In the genomic region with DNA sequence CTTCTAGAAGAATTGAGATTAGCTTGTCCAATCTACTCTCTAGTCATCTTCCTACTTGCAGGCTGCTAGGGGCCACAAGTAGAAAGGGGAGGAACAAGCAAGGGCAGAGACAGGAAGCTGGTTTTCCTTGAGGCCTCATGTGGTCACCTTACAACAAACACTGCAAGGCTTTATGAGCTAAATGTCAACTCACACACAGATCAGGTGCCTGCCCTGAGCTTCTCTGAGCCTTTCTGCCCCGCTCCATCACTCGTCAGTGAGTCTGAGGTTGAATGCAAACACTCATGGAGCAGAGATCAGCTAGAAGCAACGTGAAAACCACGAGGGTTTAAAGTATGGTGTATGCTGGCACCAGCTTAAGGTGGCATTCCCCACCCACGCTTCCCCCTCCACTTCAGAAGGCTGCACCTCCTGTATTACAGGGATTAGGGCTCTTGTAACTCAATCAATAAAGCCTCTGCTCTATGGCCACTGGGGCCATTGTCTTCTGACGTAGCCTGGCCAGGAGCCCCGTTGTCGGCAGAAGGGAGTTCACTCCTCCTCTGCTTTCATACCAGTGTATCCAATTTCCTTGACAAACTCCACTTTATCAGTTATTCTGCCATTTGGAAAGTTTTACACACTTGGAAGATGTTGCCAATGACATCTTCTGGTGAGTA, we compare ENCODE assay signal across 11 cellular contexts. TPM values are rescaled to one million over a fixed set of nuclear protein-coding genes. Genes with fewer than 3 reads are reported as not detected.
A peak's percentile ranks its signal among the peaks of the same experiment; 100 is the strongest.
DNase-seq lines count a peak whose midpoint lies in the region; ATAC-seq and TF ChIP-seq lines count a peak whose summit lies in the region.
"Had no signal": no experiment of that assay in that cellular context is flagged by ENCODE, and none has a peak within 500 bp of the region (broad histone marks: within the 10 kb centered on the region; RNA-seq: fewer than 3 reads in every experiment).

No MANE protein-coding gene starts in this region.

- peak; percentile 78 for ATAC-seq in HG03469 (IDR thresholded peaks at IDR 0.05; ENCODE audit: unreplicated experiment)
- ATAC-seq in stimulated activated effector memory CD8-positive, alpha-beta T cell treated with anti-CD3 and anti-CD28 coated beads, Interleukin-12 subunit alpha, Interleukin-12 subunit beta, amount 100 ng/mL, for 72 hours = peak; percentile 60
- ATAC-seq: foreskin keratinocyte had no signal

- H3K4me3 ChIP-seq in WERI-Rb-1 (ENCODE audit: low read depth, low read length) (no peak overlapping the region), H7 (ENCODE audit: insufficient read depth, low read depth, low read length) (no peak overlapping the region)
- H3K4me3 ChIP-seq: vagina had no signal

- H3K27ac Mint-ChIP-seq in activated CD4-positive, alpha-beta T cell treated with anti-CD3 and anti-CD28 coated beads, Interleukin-2, amount 10 ng/mL, durations not matched to agents 7 days and 5 days = peak overlapping the region; percentile 69
- H3K27ac Mint-ChIP-seq in stimulated activated effector memory CD8-positive, alpha-beta T cell treated with anti-CD3 and anti-CD28 coated beads, Interleukin-12 subunit alpha, Interleukin-12 subunit beta, amount 100 ng/mL, for 72 hours = no peak overlapping the region

- H3K36me3 Mint-ChIP-seq in activated CD4-positive, alpha-beta T cell treated with anti-CD3 and anti-CD28 coated beads, Interleukin-2, amount 10 ng/mL, durations not matched to agents 7 days and 5 days (ENCODE audit: low read depth) = no peaks in the 10 kb centered on the region
- no peaks in the 10 kb centered on the region for H3K36me3 Mint-ChIP-seq in stimulated activated effector memory CD8-positive, alpha-beta T cell treated with anti-CD3 and anti-CD28 coated beads, Interleukin-12 subunit alpha, Interleukin-12 subunit beta, amount 100 ng/mL, for 72 hours

- DNase-seq in activated CD4-positive, alpha-beta T cell treated with anti-CD3 and anti-CD28 coated beads, Interleukin-2, amount 10 ng/mL, durations not matched to agents 7 days and 5 days = peak; percentile 34
- DNase-seq in activated CD4-positive, alpha-beta T cell treated with anti-CD3 and anti-CD28 coated beads for 1 hour = no peak
- DNase-seq in WERI-Rb-1 (peak; percentile 29), SHP77 (lab: John Stamatoyannopoulos, UW) (no peak), H7 (no peak), NCI-H774 (lab: John Stamatoyannopoulos, UW) (no peak)
- no peak for DNase-seq in stimulated activated effector memory CD8-positive, alpha-beta T cell treated with anti-CD3 and anti-CD28 coated beads, Interleukin-12 subunit alpha, Interleukin-12 subunit beta, amount 100 ng/mL, for 72 hours (ENCODE audit: low spot score in 2 of 2)
- DNase-seq: foreskin keratinocyte, NCI-H2107 had no signal

- H3K36me3 ChIP-seq in WERI-Rb-1 = no peaks in the 10 kb centered on the region
- no peaks in the 10 kb centered on the region for H3K36me3 ChIP-seq in H7 (replicated peaks; ENCODE audit: control insufficient read depth, insufficient read depth, low read length)
- H3K36me3 ChIP-seq: vagina had no signal

- no peak overlapping the region for H3K27ac ChIP-seq in WERI-Rb-1
- H3K27ac ChIP-seq: foreskin keratinocyte, vagina had no signal

- no peaks in the 10 kb centered on the region for H3K27me3 Mint-ChIP-seq in activated CD4-positive, alpha-beta T cell treated with anti-CD3 and anti-CD28 coated beads, Interleukin-2, amount 10 ng/mL, durations not matched to agents 7 days and 5 days

- POLR2A ChIA-PET in activated CD4-positive, alpha-beta T cell treated with anti-CD3 and anti-CD28 coated beads, Interleukin-2, amount 10 ng/mL, durations not matched to agents 7 days and 5 days (lab: Charles Lee) = no interaction called here

- H3K9me3 Mint-ChIP-seq in activated CD4-positive, alpha-beta T cell treated with anti-CD3 and anti-CD28 coated beads, Interleukin-2, amount 10 ng/mL, durations not matched to agents 7 days and 5 days = no peaks in the 10 kb centered on the region
- no peaks in the 10 kb centered on the region for H3K9me3 Mint-ChIP-seq in stimulated activated effector memory CD8-positive, alpha-beta T cell treated with anti-CD3 and anti-CD28 coated beads, Interleukin-12 subunit alpha, Interleukin-12 subunit beta, amount 100 ng/mL, for 72 hours

- no peak overlapping the region for H3K4me3 Mint-ChIP-seq in activated CD4-positive, alpha-beta T cell treated with anti-CD3 and anti-CD28 coated beads, Interleukin-2, amount 10 ng/mL, durations not matched to agents 7 days and 5 days
- no peak overlapping the region for H3K4me3 Mint-ChIP-seq in stimulated activated effector memory CD8-positive, alpha-beta T cell treated with anti-CD3 and anti-CD28 coated beads, Interleukin-12 subunit alpha, Interleukin-12 subunit beta, amount 100 ng/mL, for 72 hours

- peaks cover 2% of the 10 kb centered on the region for H3K9me3 ChIP-seq in WERI-Rb-1 (ENCODE audit: severe bottlenecking)
- H3K9me3 ChIP-seq: vagina had no signal

- CTCF ChIA-PET in activated CD4-positive, alpha-beta T cell treated with anti-CD3 and anti-CD28 coated beads, Interleukin-2, amount 10 ng/mL, durations not matched to agents 7 days and 5 days (lab: Charles Lee) = interaction anchor here (0.5 kb wide), 1 partner anchor 9 kb away, joined by 4 read pairs; no protein-coding TSS in a partner anchor

- TF ChIP-seq CTCF in WERI-Rb-1 (IDR thresholded peaks at IDR 0.05; ENCODE audit: low read depth, low read length) = no peak

- no peaks in the 10 kb centered on the region for H3K27me3 ChIP-seq in WERI-Rb-1 (ENCODE audit: insufficient read depth, low read depth, severe bottlenecking)
- no peaks in the 10 kb centered on the region for H3K27me3 ChIP-seq in H7 (ENCODE audit: control insufficient read depth, insufficient read depth, low read length)
- H3K27me3 ChIP-seq: foreskin keratinocyte, vagina had no signal

- peaks cover 17% of the 10 kb centered on the region for H3K4me1 Mint-ChIP-seq in activated CD4-positive, alpha-beta T cell treated with anti-CD3 and anti-CD28 coated beads, Interleukin-2, amount 10 ng/mL, durations not matched to agents 7 days and 5 days
- H3K4me1 Mint-ChIP-seq in stimulated activated effector memory CD8-positive, alpha-beta T cell treated with anti-CD3 and anti-CD28 coated beads, Interleukin-12 subunit alpha, Interleukin-12 subunit beta, amount 100 ng/mL, for 72 hours = no peaks in the 10 kb centered on the region

RNA-seq across cellular contexts. Expression of gene CRYGC, which starts 5.4 kb away (rescaled TPM):
- total RNA-seq in activated CD4-positive, alpha-beta T cell treated with anti-CD3 and anti-CD28 coated beads, Interleukin-2, amount 10 ng/mL, durations not matched to agents 7 days and 5 days = not detected
- not detected in 2 replicates for total RNA-seq in H7 (2014; rRNA removed; shearing (Covaris generic))
- total RNA-seq: foreskin keratinocyte, vagina had no signal

RNA-seq across cellular contexts. Expression of gene CRYGD, which starts 10.7 kb away (rescaled TPM):
- not detected for total RNA-seq in activated CD4-positive, alpha-beta T cell treated with anti-CD3 and anti-CD28 coated beads, Interleukin-2, amount 10 ng/mL, durations not matched to agents 7 days and 5 days
- total RNA-seq in H7 (2014; rRNA removed; shearing (Covaris generic)) = 5.2 and 5.5 TPM in 2 replicates
- total RNA-seq: foreskin keratinocyte, vagina had no signal

RNA-seq across cellular contexts. Expression of gene CRYGB, which starts 10.9 kb away (rescaled TPM):
- not detected for total RNA-seq in activated CD4-positive, alpha-beta T cell treated with anti-CD3 and anti-CD28 coated beads, Interleukin-2, amount 10 ng/mL, durations not matched to agents 7 days and 5 days
- 0.94 TPM in 1 of 2 replicates, not detected in the other for total RNA-seq in H7 (2014; rRNA removed; shearing (Covaris generic))
- total RNA-seq: foreskin keratinocyte, vagina had no signal

RNA-seq across cellular contexts. Expression of gene CRYGA, which starts 28.3 kb away (rescaled TPM):
- not detected for total RNA-seq in activated CD4-positive, alpha-beta T cell treated with anti-CD3 and anti-CD28 coated beads, Interleukin-2, amount 10 ng/mL, durations not matched to agents 7 days and 5 days
- not detected in 2 replicates for total RNA-seq in H7 (2014; rRNA removed; shearing (Covaris generic))
- total RNA-seq: foreskin keratinocyte, vagina had no signal

RNA-seq across cellular contexts. Expression of gene C2orf80, which starts 54.8 kb away (rescaled TPM):
- not detected for total RNA-seq in activated CD4-positive, alpha-beta T cell treated with anti-CD3 and anti-CD28 coated beads, Interleukin-2, amount 10 ng/mL, durations not matched to agents 7 days and 5 days
- total RNA-seq in H7 (2014; rRNA removed; shearing (Covaris generic)) = 0.76 TPM in 1 of 2 replicates, not detected in the other
- total RNA-seq: foreskin keratinocyte, vagina had no signal

Comparison
In these comparisons a context has a peak if more than half of its experiments do, and no peak if none do; other contexts are left out.
1. DNase-seq: peak in activated CD4-positive, alpha-beta T cell treated with anti-CD3 and anti-CD28 coated beads, Interleukin-2, amount 10 ng/mL, durations not matched to agents 7 days and 5 days (single experiment) and WERI-Rb-1 (single experiment); none in activated CD4-positive, alpha-beta T cell treated with anti-CD3 and anti-CD28 coated beads for 1 hour (single experiment), stimulated activated effector memory CD8-positive, alpha-beta T cell treated with anti-CD3 and anti-CD28 coated beads, Interleukin-12 subunit alpha, Interleukin-12 subunit beta, amount 100 ng/mL, for 72 hours (0 of 2), SHP77 (0 of 2), H7 (single experiment) and NCI-H774 (single experiment).